Comparison of ENCODE assay signal across 20 cellular contexts in genomic region chr20:44357020-44357419, GRCh38. TPM values are rescaled to one million over a fixed set of nuclear protein-coding genes. Genes with fewer than 3 reads are reported as not detected.
A peak's percentile ranks its signal among the peaks of the same experiment; 100 is the strongest.
DNase-seq lines count a peak whose midpoint lies in the region; ATAC-seq and TF ChIP-seq lines count a peak whose summit lies in the region.
"Had no signal": no experiment of that assay in that cellular context is flagged by ENCODE, and none has a peak within 500 bp of the region (broad histone marks: within the 10 kb centered on the region; RNA-seq: fewer than 3 reads in every experiment).

No MANE protein-coding gene starts in this region.

- H3K27ac ChIP-seq in adrenal gland (peak overlapping the region in 1 of 5 donors; percentile 29), rectal smooth muscle tissue (ENCODE audit: low read depth, low read length) (no peak overlapping the region)
- H3K27ac ChIP-seq: SK-N-MC had no signal

- DNase-seq in Calu3: no peak
- peak in 4 of 7 donors; percentile 2 to 52 (median 32) for DNase-seq in adrenal gland
- peak; percentile 7 for DNase-seq in epidermal melanocyte (ENCODE audit: insufficient read length, low spot score)
- no peak for DNase-seq in AG08396 (ENCODE audit: low spot score)
- no peak for DNase-seq in islet precursor cell
- DNase-seq: KG1; NCI-H1105 treated with DMSO at 0.1 percent for 48 hours; NCI-H1694; NCI-H2081 treated with DMSO at 0.1 percent for 48 hours; NCI-H748 treated with DMSO at 0.1 percent for 48 hours; NK-92 treated with Interleukin-12 subunit alpha and Interleukin-12 subunit beta, amount 100 ng/mL, for 24 hours; SHP77 had no signal

- H3K36me3 ChIP-seq in adrenal gland (replicated peaks in 1 of 2) (no peaks in the 10 kb centered on the region), rectal smooth muscle tissue (ENCODE audit: control insufficient read depth, insufficient read depth, low read length) (no peaks in the 10 kb centered on the region)
- H3K36me3 ChIP-seq: Peyer's patch had no signal

- no peaks in the 10 kb centered on the region for H3K9me3 ChIP-seq in adrenal gland (replicated peaks in 1 of 3)
- H3K9me3 ChIP-seq: Peyer's patch had no signal

- intact Hi-C loops in Calu3 (cut with micrococcal nuclease; ENCODE audit: unreplicated experiment): no loop called here
- intact Hi-C loops in adrenal gland (cut with DNase I): no loop called here

- H3K27me3 ChIP-seq in adrenal gland (no peaks in the 10 kb centered on the region), rectal smooth muscle tissue (ENCODE audit: control insufficient read depth, insufficient read depth, low read length) (no peaks in the 10 kb centered on the region)
- H3K27me3 ChIP-seq: Peyer's patch had no signal

- H3K4me1 ChIP-seq in adrenal gland (replicated peaks in 1 of 2) (peaks cover 0 to 4% of the 10 kb centered on the region in 2 donors), rectal smooth muscle tissue (ENCODE audit: control insufficient read depth, insufficient read depth, low read length) (no peaks in the 10 kb centered on the region)

- H3K4me1 Mint-ChIP-seq in Calu3 (ENCODE audit: low read depth, unreplicated experiment): peaks cover 35% of the 10 kb centered on the region
- H3K4me1 Mint-ChIP-seq: CD14-positive monocyte, GM23338 had no signal

- TF ChIP-seq POLR2A in adrenal gland (IDR thresholded peaks at IDR 0.05): no peak

- CTCF ChIA-PET in Calu3 (lab: Charles Lee): no interaction called here

- no TSS peak for BruUV-seq in Calu3 (replicated peaks; lab: Mats Ljungman, UMichigan)

- TF ChIP-seq CTCF in Calu3 (IDR thresholded peaks at IDR 0.05; ENCODE audit: unreplicated experiment) (no peak), adrenal gland (IDR thresholded peaks at IDR 0.05) (no peak)

- ATAC-seq in GM21576 (IDR thresholded peaks at IDR 0.05; ENCODE audit: unreplicated experiment) (no peak), HG02642 (IDR thresholded peaks at IDR 0.05; ENCODE audit: poor library complexity, unreplicated experiment) (no peak)
- ATAC-seq: GM23338 had no signal

- H3K9me3 Mint-ChIP-seq in Calu3 (ENCODE audit: low read depth, unreplicated experiment): no peaks in the 10 kb centered on the region
- H3K9me3 Mint-ChIP-seq: CD14-positive monocyte, GM23338 had no signal

- peak overlapping the region; percentile 98 for H3K4me3 Mint-ChIP-seq in Calu3 (ENCODE audit: low read depth, unreplicated experiment)
- H3K4me3 Mint-ChIP-seq: CD14-positive monocyte, GM23338 had no signal

- peaks cover 22% of the 10 kb centered on the region for H3K36me3 Mint-ChIP-seq in Calu3 (ENCODE audit: insufficient read depth, unreplicated experiment)
- H3K36me3 Mint-ChIP-seq: CD14-positive monocyte had no signal

- H3K9ac ChIP-seq in rectal smooth muscle tissue (ENCODE audit: low read length): no peak overlapping the region

- H3K27me3 Mint-ChIP-seq in Calu3 (ENCODE audit: unreplicated experiment): no peaks in the 10 kb centered on the region

- WGBS in adrenal gland, 4 donors: 37 to 51% (median 43%) methylated on average over 2 of the region's 2 CpGs

- peak overlapping the region; percentile 97 for H3K27ac Mint-ChIP-seq in Calu3 (ENCODE audit: unreplicated experiment)
- H3K27ac Mint-ChIP-seq: CD14-positive monocyte, GM23338 had no signal

- H3K4me3 ChIP-seq in adrenal gland: no peak overlapping the region
- peak overlapping the region; percentile 22 for H3K4me3 ChIP-seq in rectal smooth muscle tissue (ENCODE audit: low read length)
- H3K4me3 ChIP-seq: GM23338, SK-N-MC had no signal

RNA-seq across cellular contexts. Expression of gene HNF4A, which starts 1.5 kb away (rescaled TPM):
- total RNA-seq in Calu3 (2022) (27.7 and 41.1 TPM in 2 replicates), adrenal gland (under 1 TPM in 6 of 8 donors, not detected in 2; 0.06 to 0.41 (median 0.13) TPM)
- polyA plus RNA-seq in adrenal gland: under 1 TPM; 0.07 to 0.77 (median 0.08) TPM
- total RNA-seq: GM23338 had no signal
- polyA plus RNA-seq: CD14-positive monocyte, GM23338 had no signal

RNA-seq across cellular contexts. Expression of gene R3HDML, which starts 20.2 kb away (rescaled TPM):
- total RNA-seq in Calu3 (2022) (not detected in 2 replicates), adrenal gland (not detected)
- not detected for polyA plus RNA-seq in adrenal gland
- total RNA-seq: GM23338, NCI-H460, Peyer's patch had no signal
- polyA plus RNA-seq: CD14-positive monocyte, GM23338 had no signal

RNA-seq across cellular contexts. Expression of gene FITM2, which starts 46.0 kb away (rescaled TPM):
- total RNA-seq in Calu3 (2022) (11.7 and 13.0 TPM in 2 replicates), adrenal gland (10 to 100 TPM; 14.5 to 33.4 (median 18.5) TPM)
- polyA plus RNA-seq in adrenal gland: 10 to 100 TPM in 1 of 3 donors, 1 to 10 TPM in 2; 2.7 to 28.8 (median 4.3) TPM

Comparison
In these comparisons a context has a peak if more than half of its experiments do, and no peak if none do; other contexts are left out.
1. DNase-seq: peak in adrenal gland (4 of 7) and epidermal melanocyte (single experiment); none in Calu3 (single experiment), AG08396 (single experiment) and islet precursor cell (single experiment).
2. RNA of gene HNF4A, which starts 1.5 kb away (total RNA-seq): 27.7 to 41.1 TPM in Calu3; 0.06 to 0.41 TPM in adrenal gland; every median in the first group is over 10 times any median in the second.